In the genomic region with DNA sequence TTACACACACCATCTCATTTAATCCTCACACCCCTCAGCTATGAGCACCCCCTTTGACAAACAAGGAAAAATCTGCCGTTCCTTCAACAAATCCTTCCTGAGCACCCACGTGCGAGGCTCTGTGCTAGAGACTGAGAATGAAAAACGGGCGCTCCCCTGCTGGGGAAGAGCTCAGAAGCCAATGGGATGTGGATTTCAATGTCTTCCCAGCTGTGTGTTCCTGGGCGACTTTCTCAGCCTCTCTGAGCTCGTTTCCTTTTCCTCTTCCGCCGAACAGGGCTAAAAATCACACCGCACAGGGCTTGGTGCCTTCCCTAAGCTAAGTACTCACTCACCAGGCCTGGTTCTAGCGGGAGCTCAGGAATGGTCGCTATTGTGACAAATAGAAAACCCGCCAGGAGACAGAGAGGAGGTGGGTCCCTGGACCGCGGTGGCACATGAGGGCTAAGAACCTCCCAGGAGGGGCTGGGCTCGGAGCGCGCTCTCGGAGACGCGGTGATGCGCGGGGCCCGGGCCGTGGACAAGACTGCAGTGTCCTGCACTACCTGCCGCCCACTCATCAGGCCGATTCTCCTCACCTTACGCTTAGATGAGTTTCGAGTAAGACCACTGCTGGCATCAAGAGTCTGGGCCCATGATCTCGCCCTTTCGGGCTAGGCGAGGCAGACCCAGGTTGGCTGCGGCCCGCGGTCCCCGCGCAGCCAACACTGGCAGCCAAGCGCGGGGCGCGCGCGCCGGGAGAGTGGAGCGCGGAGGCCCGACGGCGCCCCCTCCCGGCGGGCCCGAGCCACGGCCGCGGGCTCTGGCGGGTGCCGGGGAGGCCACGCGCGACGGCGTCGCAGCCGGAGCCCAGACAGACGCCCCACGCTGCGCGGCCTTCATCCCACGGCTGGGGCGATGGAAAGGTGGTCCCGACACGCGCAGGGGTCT, we compare ENCODE assay signal across 8 cellular contexts.
DNase-seq lines count a peak whose midpoint lies in the region; ATAC-seq and TF ChIP-seq lines count a peak whose summit lies in the region.

No MANE protein-coding gene starts in this region.

- in situ Hi-C loops in astrocyte of the cerebellum (cut with HindIII; ENCODE audit: low sequenced_read_pairs): no loop called here

- TF ChIP-seq CTCF in astrocyte of the cerebellum (IDR thresholded peaks at IDR 0.05; ENCODE audit: low read depth, low read length, missing control alignments): peak; percentile 29

- H3K9me3 ChIP-seq in iPS-15b (ENCODE audit: control insufficient read depth, insufficient read depth, low read length): no peaks in the 10 kb centered on the region

- H3K27me3 ChIP-seq in iPS-15b (ENCODE audit: control insufficient read depth, insufficient read depth, low read length): peaks cover 20% of the 10 kb centered on the region

- no peaks in the 10 kb centered on the region for H3K36me3 ChIP-seq in iPS-15b (ENCODE audit: control insufficient read depth, insufficient read depth, low read length)

- no peak overlapping the region for H3K9ac ChIP-seq in iPS-15b (ENCODE audit: low read depth, low read length)

- H3K4me3 ChIP-seq in astrocyte of the cerebellum (ENCODE audit: low read depth, low read length) (peak overlapping the region; percentile 36), iPS-15b (ENCODE audit: low read depth, low read length) (peak overlapping the region; percentile 88), skeletal muscle cell (ENCODE audit: low read depth, low read length) (peak overlapping the region; percentile 52)

- ATAC-seq in HG02798 (IDR thresholded peaks at IDR 0.05; ENCODE audit: poor library complexity, unreplicated experiment): no peak

- CTCF ChIA-PET in HEK293T (lab: Yijun Ruan, JAX): interaction anchor here (0.7 to 1.8 kb wide), 14 partner anchors 9 to 249 kb away, joined by 3 to 8 read pairs (median 4); a partner anchor contains a TSS

- DNase-seq in AG08396 (ENCODE audit: low spot score) (peak; percentile 81), HEK293T (ENCODE audit: extremely low spot score) (peak; percentile 80), T-helper 1 cell (peak; percentile 37 to 78 (median 46)), astrocyte of the cerebellum (ENCODE audit: low read depth) (no peak), skeletal muscle cell (ENCODE audit: low read depth) (no peak), globus pallidus (ENCODE audit: low spot score) (no peak)

- POLR2A ChIA-PET in HEK293T (lab: Yijun Ruan, JAX): interaction anchor here (0.7 to 2.2 kb wide), 6 partner anchors 15 to 197 kb away, joined by 3 to 6 read pairs (median 3); no protein-coding TSS in a partner anchor

- H3K4me1 ChIP-seq in iPS-15b (ENCODE audit: control insufficient read depth, insufficient read depth, low read length): peaks cover 8% of the 10 kb centered on the region

TF ChIP-seq in HEK293T, 16 proteins besides CTCF, POLR2A, EP300 and RAD21:
- TF ChIP-seq LEF1 (IDR thresholded peaks at IDR 0.05; ENCODE audit: borderline replicate concordance) (peak; percentile 25; the same call in 1 of the 2 replicates), ELF4 (IDR thresholded peaks at IDR 0.05) (no peak), FOXK2 (IDR thresholded peaks at IDR 0.05) (no peak), NFRKB (IDR thresholded peaks at IDR 0.05) (no peak)

Comparison
In these comparisons a context has a peak if more than half of its experiments do, and no peak if none do; other contexts are left out.
1. DNase-seq: peak in AG08396 (single experiment), HEK293T (single experiment) and T-helper 1 cell (5 of 5); none in astrocyte of the cerebellum (single experiment), skeletal muscle cell (single experiment) and globus pallidus (single experiment).
2. H3K4me3 ChIP-seq: peak in every context shown above with its lines; median percentile 88 in iPS-15b; 52 in skeletal muscle cell; 36 in astrocyte of the cerebellum.